In genomic region chr10:72260588-72261322, GRCh38 we compare ENCODE assay signal across 1 cellular context.
TF ChIP-seq lines count a peak whose summit lies in the region.

No MANE protein-coding gene starts in this region.

TF ChIP-seq in H1, 55 proteins besides CTCF, POLR2A, EP300 and RAD21:
- no peak for TF ChIP-seq KDM5A (IDR thresholded peaks at IDR 0.05; ENCODE audit: low read length)
- TF ChIP-seq KDM1A (IDR thresholded peaks at IDR 0.05; ENCODE audit: borderline replicate concordance, low read length) = peak; percentile 39; the same call in 1 of the 2 replicates
- no peak for TF ChIP-seq JUN (IDR thresholded peaks at IDR 0.05; ENCODE audit: low read depth, low read length)
- no peak for TF ChIP-seq NRF1 (IDR thresholded peaks at IDR 0.05; ENCODE audit: low read depth, low read length)
- TF ChIP-seq TAF7 (optimal IDR thresholded peaks at IDR 0.05; ENCODE audit: borderline replicate concordance, low read depth, low read length) = peak; percentile 74
- TF ChIP-seq CREB1 (IDR thresholded peaks at IDR 0.05) = peak; percentile 82
- peak; percentile 86 for TF ChIP-seq SAP30 (IDR thresholded peaks at IDR 0.05; ENCODE audit: insufficient read depth, insufficient replicate concordance, low read length)
- TF ChIP-seq POLR2AphosphoS5 (IDR thresholded peaks at IDR 0.05; ENCODE audit: low read depth, low read length) = peak; percentile 78
- peak; percentile 45 for TF ChIP-seq EGR1 (IDR thresholded peaks at IDR 0.05; ENCODE audit: borderline replicate concordance, low read depth, low read length)
- TF ChIP-seq RBBP5 (IDR thresholded peaks at IDR 0.05; ENCODE audit: borderline replicate concordance, low read depth, low read length) = peak; percentile 98
- TF ChIP-seq ATF2 (IDR thresholded peaks at IDR 0.05; ENCODE audit: low read length) = peak; percentile 50; the same call in 1 of the 2 replicates
- TF ChIP-seq RFX5 (IDR thresholded peaks at IDR 0.05; ENCODE audit: borderline replicate concordance, low read depth, low read length) = no peak
- peak; percentile 87 for TF ChIP-seq SP1 (IDR thresholded peaks at IDR 0.05; ENCODE audit: low read depth, low read length)
- peak; percentile 53; the same call in 1 of the 2 replicates for TF ChIP-seq TAF1 (IDR thresholded peaks at IDR 0.05; ENCODE audit: low read depth, low read length)
- peak; percentile 99 for TF ChIP-seq ASH2L (IDR thresholded peaks at IDR 0.05; ENCODE audit: low read length)
- TF ChIP-seq SP2 (IDR thresholded peaks at IDR 0.05; ENCODE audit: low read length) = no peak
- no peak for TF ChIP-seq RNF2 (IDR thresholded peaks at IDR 0.05; ENCODE audit: borderline replicate concordance, low read depth, low read length, missing control alignments, poor library complexity, severe bottlenecking)
- TF ChIP-seq GABPA (IDR thresholded peaks at IDR 0.05; ENCODE audit: borderline replicate concordance, insufficient read depth, low read length) = no peak
- TF ChIP-seq CHD2 (IDR thresholded peaks at IDR 0.05; ENCODE audit: low read length) = peak; percentile 68
- no peak for TF ChIP-seq SIX5 (IDR thresholded peaks at IDR 0.05; ENCODE audit: low read depth, low read length)
- TF ChIP-seq SIN3A (conservative IDR thresholded peaks at IDR 0.05 in 1 of 2, IDR thresholded peaks at IDR 0.05 in 1 of 2; ENCODE audit: low read depth in 1 of 2, low read length in 2 of 2) = peak; percentile 98 to 99
- no peak for TF ChIP-seq BCL11A (IDR thresholded peaks at IDR 0.05; ENCODE audit: low read depth in 2 of 2, low read length in 2 of 2)
- peak; percentile 23 for TF ChIP-seq NANOG (IDR thresholded peaks at IDR 0.05; ENCODE audit: insufficient read depth, low read depth, low read length, poor library complexity, severe bottlenecking)
- TF ChIP-seq MAX (IDR thresholded peaks at IDR 0.05) = peak; percentile 81
- no peak for TF ChIP-seq TEAD4 (IDR thresholded peaks at IDR 0.05; ENCODE audit: low read depth, low read length)
- no peak for TF ChIP-seq RXRA (IDR thresholded peaks at IDR 0.05; ENCODE audit: insufficient read depth, low read depth, low read length)
- no peak for TF ChIP-seq HDAC6 (IDR thresholded peaks at IDR 0.05; ENCODE audit: low read depth, low read length)
- no peak for TF ChIP-seq BRCA1 (IDR thresholded peaks at IDR 0.05; ENCODE audit: low read depth, low read length)
- TF ChIP-seq USF2 (IDR thresholded peaks at IDR 0.05; ENCODE audit: low read length) = no peak
- TF ChIP-seq KDM4A (IDR thresholded peaks at IDR 0.05; ENCODE audit: low read depth, low read length, severe bottlenecking) = no peak
- TF ChIP-seq SP4 (IDR thresholded peaks at IDR 0.05; ENCODE audit: low read length) = no peak
- no peak; the same call in 1 of the 2 replicates for TF ChIP-seq YY1 (IDR thresholded peaks at IDR 0.05; ENCODE audit: low read depth, low read length)
- TF ChIP-seq PHF8 (conservative IDR thresholded peaks at IDR 0.05; ENCODE audit: low read depth, low read length) = no peak
- no peak for TF ChIP-seq SUZ12 (IDR thresholded peaks at IDR 0.05; ENCODE audit: low read length)
- peak; percentile 99 for TF ChIP-seq MAFK (IDR thresholded peaks at IDR 0.05; ENCODE audit: low read depth, low read length)
- TF ChIP-seq ATF3 (IDR thresholded peaks at IDR 0.05; ENCODE audit: insufficient read depth, low read depth, low read length) = no peak
- no peak for TF ChIP-seq CHD7 (IDR thresholded peaks at IDR 0.05; ENCODE audit: insufficient replicate concordance, low read length)
- TF ChIP-seq ZNF274 (IDR thresholded peaks at IDR 0.05; ENCODE audit: borderline replicate concordance, extremely low read depth, low read length) = no peak
- TF ChIP-seq SIRT6 (IDR thresholded peaks at IDR 0.05; ENCODE audit: low read length) = no peak
- TF ChIP-seq HDAC2 (IDR thresholded peaks at IDR 0.05; ENCODE audit: borderline replicate concordance in 1 of 2, low read depth in 2 of 2, low read length in 2 of 2) = 0 out of 4 replicates have a peak, but pooled peaks of 1 of the 2 experiments have one; percentile 11
- TF ChIP-seq TBP (IDR thresholded peaks at IDR 0.05; ENCODE audit: low read depth, low read length) = peak; percentile 39; the same call in 1 of the 2 replicates
- TF ChIP-seq JUND (IDR thresholded peaks at IDR 0.05; ENCODE audit: low read length) = peak; percentile 44
- no peak for TF ChIP-seq CBX8 (IDR thresholded peaks at IDR 0.05; ENCODE audit: borderline replicate concordance, low read depth, low read length)
- TF ChIP-seq TCF12 (IDR thresholded peaks at IDR 0.05; ENCODE audit: low read depth, low read length) = peak; percentile 90
- TF ChIP-seq CTBP2 (IDR thresholded peaks at IDR 0.05; ENCODE audit: borderline replicate concordance, insufficient read depth, insufficient read length, low read length) = peak; percentile 97
- no peak for TF ChIP-seq FOSL1 (IDR thresholded peaks at IDR 0.05; ENCODE audit: insufficient read depth, low read depth, low read length)
- no peak for TF ChIP-seq CEBPB (IDR thresholded peaks at IDR 0.05; ENCODE audit: low read depth, low read length)
- no peak for TF ChIP-seq POU5F1 (IDR thresholded peaks at IDR 0.05; ENCODE audit: low read depth, low read length)
- TF ChIP-seq CBX5 (IDR thresholded peaks at IDR 0.05; ENCODE audit: low read depth, low read length) = no peak
- TF ChIP-seq EZH2 (IDR thresholded peaks at IDR 0.05; ENCODE audit: low read depth, low read length, severe bottlenecking) = no peak
- TF ChIP-seq E2F6 (IDR thresholded peaks at IDR 0.05) = peak; percentile 67
- no peak for TF ChIP-seq CHD1 (IDR thresholded peaks at IDR 0.05; ENCODE audit: low read depth, low read length)
- 0 out of 2 replicates have a peak, but pooled peaks have one; percentile 4 for TF ChIP-seq SRF (IDR thresholded peaks at IDR 0.05; ENCODE audit: low read depth, low read length)
- no peak for TF ChIP-seq GTF2F1 (IDR thresholded peaks at IDR 0.05; ENCODE audit: borderline replicate concordance, low read depth, low read length)
- TF ChIP-seq BACH1 (IDR thresholded peaks at IDR 0.05; ENCODE audit: low read length) = peak; percentile 85
